25 cellular contexts compared by ENCODE assay signal in the genomic region with DNA sequence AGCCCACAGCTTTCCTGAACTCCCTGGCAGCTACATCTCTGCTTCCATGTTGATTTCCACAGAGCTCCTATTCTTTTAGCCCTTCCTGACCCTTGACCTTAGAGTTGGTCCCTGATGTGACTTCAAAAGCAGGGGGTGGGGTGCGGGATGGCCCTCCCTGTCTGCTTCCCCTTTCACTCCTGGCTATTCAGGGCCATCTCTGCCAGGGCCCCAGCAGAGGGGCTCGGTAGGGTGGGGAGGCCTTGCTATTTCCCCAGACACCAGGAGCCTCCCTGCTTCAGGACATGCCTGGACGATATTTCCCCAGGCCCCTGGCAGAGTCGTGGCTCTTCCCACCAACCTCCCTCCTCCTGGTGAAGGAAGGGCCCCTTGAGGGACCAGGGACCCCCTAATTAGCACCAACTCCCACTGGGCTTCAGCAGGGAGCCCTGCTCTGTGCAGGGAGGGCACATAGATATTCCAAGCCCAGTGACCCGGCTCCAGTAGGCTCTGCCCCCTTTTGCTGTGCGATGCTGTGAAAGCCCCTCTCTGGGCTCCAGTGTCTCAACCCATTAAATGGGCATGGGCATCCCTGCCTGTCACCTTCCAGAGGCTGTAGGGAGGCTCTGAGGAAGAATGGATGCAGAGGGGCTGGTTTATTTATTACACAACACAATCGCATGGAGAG. TPM values are rescaled to one million over a fixed set of nuclear protein-coding genes. Genes with fewer than 3 reads are reported as not detected.
DNase-seq lines count a peak whose midpoint lies in the region; ATAC-seq, FAIRE-seq and TF ChIP-seq lines count a peak whose summit lies in the region.
"Had no signal": no experiment of that assay in that cellular context is flagged by ENCODE, and none has a peak within 500 bp of the region (broad histone marks: within the 10 kb centered on the region; RNA-seq: fewer than 3 reads in every experiment).

No MANE protein-coding gene starts in this region.

- no peak for TF ChIP-seq POLR2A in HepG2 (IDR thresholded peaks at IDR 0.05; ENCODE audit: insufficient read depth in 1 of 2, low read depth in 2 of 2, low read length in 2 of 2)
- no peak for TF ChIP-seq POLR2A in right lobe of liver (IDR thresholded peaks at IDR 0.05)
- no peak for TF ChIP-seq POLR2A in K562 (conservative IDR thresholded peaks at IDR 0.05)
- no peak for TF ChIP-seq POLR2A in GM18505 (IDR thresholded peaks at IDR 0.05; ENCODE audit: borderline replicate concordance, extremely low read depth, insufficient read depth, insufficient read length)

- H3K14ac ChIP-seq in neuronal stem cell (ENCODE audit: low read length) = no peak overlapping the region

- TF ChIP-seq RAD21 in HepG2 (CRISPR knock-in tag; IDR thresholded peaks at IDR 0.05) (no peak), K562 (CRISPR knock-in tag; conservative IDR thresholded peaks at IDR 0.05 in 1 of 2, IDR thresholded peaks at IDR 0.05 in 1 of 2) (no peak)

- CTCF ChIA-PET in HepG2 (lab: Yijun Ruan, JAX; ENCODE audit: low intra/inter-chr PET ratio, low total read pairs) = no interaction called here
- CTCF ChIA-PET in K562 (lab: Yijun Ruan, JAX; ENCODE audit: low intra/inter-chr PET ratio) = interaction anchor here (0.6 kb wide), 1 partner anchor 29 kb away, joined by 3 read pairs; no protein-coding TSS in a partner anchor

- H3K9ac ChIP-seq in HepG2 (ENCODE audit: insufficient read depth, low read depth, low read length) (0 out of 2 replicates have a peak overlapping the region, but pooled peaks have one; percentile 26), K562 (ENCODE audit: insufficient read depth in 1 of 2, low read depth in 2 of 2, low read length in 2 of 2) (peak overlapping the region; percentile 28 to 78; a peak in 3 of 4 replicates), neuronal stem cell (ENCODE audit: low read depth, low read length, poor library complexity) (no peak overlapping the region)

- H3K4me2 ChIP-seq in HepG2 (ENCODE audit: low read depth, low read length) (peak overlapping the region; percentile 71), K562 (ENCODE audit: insufficient read depth, low read length) (no peak overlapping the region), neuronal stem cell (ENCODE audit: insufficient read depth, low read length, poor library complexity, severe bottlenecking) (no peak overlapping the region)

- ATAC-seq in HepG2 (peak; percentile 85), right lobe of liver (no peak), K562 (peak; percentile 53), HG02610 (IDR thresholded peaks at IDR 0.05; ENCODE audit: unreplicated experiment) (no peak), GM18505 (IDR thresholded peaks at IDR 0.05; ENCODE audit: unreplicated experiment) (no peak)
- ATAC-seq in activated CD4-positive, CD25-positive, alpha-beta regulatory T cell treated with anti-CD3 and anti-CD28 coated beads, Interleukin-2, amount 50 U/mL, for 24 hours = no peak
- ATAC-seq: activated T-cell treated with anti-CD3 and anti-CD28 coated beads, Interleukin-2, amount 50 U/mL, for 4 hours; left lung; naive thymus-derived CD8-positive, alpha-beta T cell had no signal

- no peak overlapping the region for H2BK12ac ChIP-seq in neuronal stem cell (ENCODE audit: low read length)

- H2AFZ ChIP-seq in HepG2 (ENCODE audit: low read length) (no peak overlapping the region), K562 (ENCODE audit: low read depth, low read length) (no peak overlapping the region), neuronal stem cell (ENCODE audit: low read length) (peak overlapping the region; percentile 80)

- no peak overlapping the region for H4K8ac ChIP-seq in neuronal stem cell (ENCODE audit: low read depth, low read length)

- TF ChIP-seq EP300 in HepG2 (IDR thresholded peaks at IDR 0.05; ENCODE audit: low read depth in 2 of 2, low read length in 2 of 2) = peak in 1 of 2 experiments; percentile 87; a peak in 1 of 4 replicates
- peak; percentile 48; the same call in 1 of the 2 replicates for TF ChIP-seq EP300 in HepG2 (CRISPR knock-in tag; IDR thresholded peaks at IDR 0.05; ENCODE audit: borderline replicate concordance)
- TF ChIP-seq EP300 in K562 (IDR thresholded peaks at IDR 0.05; ENCODE audit: low read length) = no peak

- no peaks in the 10 kb centered on the region for H3K9me3 ChIP-seq in HepG2 (ENCODE audit: low read length)
- H3K9me3 ChIP-seq in right lobe of liver = no peaks in the 10 kb centered on the region
- no peaks in the 10 kb centered on the region for H3K9me3 ChIP-seq in K562 (replicated peaks; ENCODE audit: control insufficient read depth, insufficient read depth, low read depth, low read length)
- H3K9me3 ChIP-seq in neuronal stem cell (replicated peaks in 1 of 2; ENCODE audit: control insufficient read depth in 2 of 2, insufficient read depth in 1 of 2, low read depth in 1 of 2, low read length in 2 of 2) = no peaks in the 10 kb centered on the region
- H3K9me3 ChIP-seq: breast epithelium, colonic mucosa, esophagus muscularis mucosa, left lung, upper lobe of left lung had no signal

- POLR2A ChIA-PET in HepG2 (lab: Yijun Ruan, JAX) (interaction anchor here (0.6 kb wide), 1 partner anchor 8 kb away, joined by 3 read pairs; no protein-coding TSS in a partner anchor), K562 (lab: Yijun Ruan, JAX) (interaction anchor here (0.7 to 1.8 kb wide), 4 partner anchors 10 to 101 kb away, joined by 3 to 6 read pairs (median 3); a partner anchor contains a TSS)

- H3K27ac ChIP-seq in HepG2 (ENCODE audit: extremely low read length, insufficient read depth, low read length) (peak overlapping the region; percentile 58), right lobe of liver (no peak overlapping the region), K562 (ENCODE audit: extremely low read depth, low read depth, low read length) (peak overlapping the region; percentile 62), neuronal stem cell (replicated peaks; ENCODE audit: low read length) (peak overlapping the region; percentile 9)
- H3K27ac ChIP-seq: breast epithelium, colonic mucosa, left lung, upper lobe of left lung had no signal

- H3K4me1 ChIP-seq in HepG2 (ENCODE audit: insufficient read depth, low read length) (peaks cover 73% of the 10 kb centered on the region), right lobe of liver (peaks cover 0 to 6% (median 0%) of the 10 kb centered on the region in 4 donors), K562 (replicated peaks in 1 of 2; ENCODE audit: control insufficient read depth in 2 of 2, insufficient read depth in 2 of 2, low read length in 2 of 2) (peaks cover 41 to 45% of the 10 kb centered on the region in 2 experiments; a peak in 4 of 5 replicates), neuronal stem cell (ENCODE audit: control insufficient read depth in 2 of 2, insufficient read depth in 1 of 2, low read depth in 1 of 2, low read length in 2 of 2) (peaks cover 13 to 21% of the 10 kb centered on the region in 2 donors)
- H3K4me1 ChIP-seq: breast epithelium, esophagus muscularis mucosa had no signal

- no peak overlapping the region for H3K18ac ChIP-seq in neuronal stem cell (ENCODE audit: low read length)

- BruUV-seq in HepG2 (replicated peaks; lab: Mats Ljungman, UMichigan) (no TSS peak), K562 (replicated peaks; lab: Mats Ljungman, UMichigan) (no TSS peak)

- TF ChIP-seq CTCF in HepG2 (CRISPR knock-in tag; IDR thresholded peaks at IDR 0.05) = 0 out of 2 replicates have a peak, but pooled peaks have one; percentile 6
- no peak for TF ChIP-seq CTCF in right lobe of liver (IDR thresholded peaks at IDR 0.05)
- TF ChIP-seq CTCF in K562 (IDR thresholded peaks at IDR 0.05 in 2 of 3, conservative IDR thresholded peaks at IDR 0.05 in 1 of 3; ENCODE audit: insufficient read depth in 2 of 3, low read depth in 1 of 3, low read length in 3 of 3) = no peak

- in situ Hi-C loops in HepG2 (cut with HindIII; ENCODE audit: extremely low pct_ligation_motif_present, low pct_unique_long_range_greater_than_20kb) (no loop called here), K562 (cut with MboI) (no loop called here)

- H3K4me3 ChIP-seq in HepG2 (replicated peaks in 1 of 3; ENCODE audit: insufficient read depth in 1 of 3, low read depth in 2 of 3, low read length in 3 of 3) (peak overlapping the region in 1 of 3 experiments; percentile 60; a peak in 1 of 6 replicates), right lobe of liver (no peak overlapping the region), K562 (no peak overlapping the region), neuronal stem cell (ENCODE audit: low read length in 2 of 2) (no peak overlapping the region)
- H3K4me3 ChIP-seq: breast epithelium, colonic mucosa, esophagus muscularis mucosa, left lung, upper lobe of left lung had no signal

- no peaks in the 10 kb centered on the region for H3K27me3 ChIP-seq in HepG2 (ENCODE audit: control insufficient read depth in 1 of 2, insufficient read depth in 2 of 2, low read length in 2 of 2)
- no peaks in the 10 kb centered on the region for H3K27me3 ChIP-seq in right lobe of liver
- H3K27me3 ChIP-seq in K562 (ENCODE audit: control insufficient read depth in 2 of 2, insufficient read depth in 2 of 2, low read length in 2 of 2) = no peaks in the 10 kb centered on the region
- H3K27me3 ChIP-seq in neuronal stem cell (ENCODE audit: control insufficient read depth in 3 of 3, insufficient read depth in 3 of 3, low read depth in 1 of 3, low read length in 3 of 3) = peaks cover 0 to 16% (median 0%) of the 10 kb centered on the region in 3 experiments
- H3K27me3 ChIP-seq: breast epithelium, colonic mucosa, left lung, upper lobe of left lung had no signal

- no peaks in the 10 kb centered on the region for H3K9me1 ChIP-seq in K562 (ENCODE audit: control insufficient read depth, insufficient read depth, low read length)

- no peak overlapping the region for H3K4ac ChIP-seq in neuronal stem cell (ENCODE audit: low read length)

- no peak overlapping the region for H4K91ac ChIP-seq in neuronal stem cell (ENCODE audit: low read depth, low read length, poor library complexity)

- H4K20me1 ChIP-seq in HepG2 (ENCODE audit: insufficient read depth, low read length) (no peaks in the 10 kb centered on the region), K562 (replicated peaks; ENCODE audit: control insufficient read depth, insufficient read depth, low read length) (no peaks in the 10 kb centered on the region; the same call in 1 of the 2 replicates)

- no peak overlapping the region for H2BK5ac ChIP-seq in neuronal stem cell (ENCODE audit: low read length)

- intact Hi-C loops in HepG2 (cut with micrococcal nuclease; ENCODE audit: unreplicated experiment) = no loop called here
- intact Hi-C loops in right lobe of liver (cut with DNase I) = no loop called here
- intact Hi-C loops in K562 (cut with micrococcal nuclease) = no loop called here

- H3K36me3 ChIP-seq in HepG2 (replicated peaks in 1 of 2; ENCODE audit: control insufficient read depth in 1 of 2, insufficient read depth in 2 of 2, low read length in 2 of 2) = no peaks in the 10 kb centered on the region
- H3K36me3 ChIP-seq in right lobe of liver = no peaks in the 10 kb centered on the region
- peaks cover 9% of the 10 kb centered on the region; the same call in 2 of the 3 replicates for H3K36me3 ChIP-seq in K562 (ENCODE audit: control insufficient read depth, insufficient read depth, low read length)
- no peaks in the 10 kb centered on the region for H3K36me3 ChIP-seq in neuronal stem cell (replicated peaks in 1 of 2; ENCODE audit: control insufficient read depth in 2 of 2, insufficient read depth in 2 of 2, low read length in 2 of 2)
- H3K36me3 ChIP-seq: breast epithelium, colonic mucosa, esophagus muscularis mucosa, left lung, upper lobe of left lung had no signal

- no peak overlapping the region for H3K23ac ChIP-seq in neuronal stem cell (ENCODE audit: low read depth, low read length, poor library complexity)

- 8% methylated on average over 5 of the region's 7 CpGs for WGBS in HepG2 (ENCODE audit: low lambda C conversion rate)
- WGBS in right lobe of liver (ENCODE audit: insufficient coverage, low coverage, low lambda C conversion rate, missing lambda C conversion rate) = 80% methylated on average over 1 of the region's 7 CpGs
- 44% methylated on average over 7 of the region's 7 CpGs for WGBS in K562 (ENCODE audit: insufficient coverage, low coverage, missing lambda C conversion rate)
- WGBS in neuronal stem cell (ENCODE audit: extremely low coverage in 2 of 2, insufficient read length in 2 of 2, insufficient replicate concordance in 1 of 2), 2 donors = no CpG with 5 or more reads among the region's 7 CpGs

- H2BK15ac ChIP-seq in neuronal stem cell (ENCODE audit: low read length) = no peak overlapping the region

- H3K79me1 ChIP-seq in neuronal stem cell (ENCODE audit: low read depth, low read length) = no peaks in the 10 kb centered on the region

- FAIRE-seq in HepG2 (lab: Jason Lieb, UNC) = peak; percentile 84
- FAIRE-seq in K562 (lab: Jason Lieb, UNC) = no peak
- FAIRE-seq: A204.1, frontal cortex had no signal

- no peak overlapping the region for H2AK5ac ChIP-seq in neuronal stem cell (ENCODE audit: low read depth, low read length)

- H2BK120ac ChIP-seq in neuronal stem cell (ENCODE audit: low read depth, low read length) = no peak overlapping the region

- H3K79me2 ChIP-seq in HepG2 (ENCODE audit: insufficient read depth, low read length) = peaks cover 63% of the 10 kb centered on the region
- peaks cover 72% of the 10 kb centered on the region for H3K79me2 ChIP-seq in K562 (ENCODE audit: control insufficient read depth, insufficient read depth, low read length)

- DNase-seq in HepG2 (ENCODE audit: low spot score) = peak; percentile 92
- no peak for DNase-seq in right lobe of liver
- no peak for DNase-seq in K562 (ENCODE audit: extremely low read depth in 1 of 4, low spot score in 3 of 4)
- DNase-seq in neuronal stem cell (ENCODE audit: low spot score) = peak; percentile 31
- DNase-seq in activated gamma-delta T cell (lab: John Stamatoyannopoulos, UW) = no peak
- DNase-seq: activated CD4-positive, alpha-beta T cell treated with anti-CD3 and anti-CD28 coated beads for 48 hours; activated naive CD4-positive, alpha-beta T cell treated with anti-CD3 and anti-CD28 coated beads, Interleukin-2, amount 50 U/mL, for 16 hours; activated T-cell treated with anti-CD3 and anti-CD28 coated beads, Interleukin-2, amount 50 U/mL, for 4 hours; AML-193; amygdala; colonic mucosa; effector memory CD4-positive, alpha-beta T cell; left lung; NCI-H2081; NCI-H345; stimulated activated CD8-positive, alpha-beta memory T cell treated with anti-CD3 and anti-CD28 coated beads, Interleukin-4, amount 100 ng/mL, for 48 hours; upper lobe of left lung had no signal

RNA-seq across cellular contexts. Expression of a gene that starts 17.3 kb away (rescaled TPM):
- total RNA-seq in HepG2 (2016; rRNA removed; fragmentation: Illumina TruSeq; extraction: Trizol) (14.4 and 19.8 TPM in 2 replicates), right lobe of liver (1 to 10 TPM in 5 of 6 experiments, under 1 TPM in 1; 0.67 to 6.2 (median 3.3) TPM), K562 (2014; rRNA removed) (13.4 and 20.8 TPM in 2 replicates), K562 (2014; rRNA removed; fragmentation: Illumina TruSeq; extraction: Trizol) (17.5 and 20.0 TPM in 2 replicates), K562 (2015; rRNA removed; fragmentation: Illumina TruSeq; extraction: Trizol) (16.3 and 16.5 TPM in 2 replicates), K562 (2021) (21.1 and 21.3 TPM in 2 replicates)
- 3.5 and 3.6 TPM in 2 replicates for total RNA-seq in HepG2 (2016; cell fraction: cytosol; rRNA removed; fragmentation: Illumina TruSeq; extraction: Trizol; ENCODE audit: low read depth)
- total RNA-seq in HepG2 (2016; cell fraction: insoluble cytoplasmic fraction; rRNA removed; fragmentation: Illumina TruSeq; extraction: Trizol) = 14.0 and 19.0 TPM in 2 replicates
- total RNA-seq in HepG2 (2016; cell fraction: membrane; rRNA removed; fragmentation: Illumina TruSeq; extraction: Trizol) = 12.4 and 12.5 TPM in 2 replicates
- 8.5 and 10.2 TPM in 2 replicates for total RNA-seq in HepG2 (2016; cell fraction: nucleus; rRNA removed; fragmentation: Illumina TruSeq; extraction: Trizol)
- polyA plus RNA-seq in HepG2 (2011; rRNA removed) (12.9 and 15.3 TPM in 2 replicates), K562 (2011; rRNA removed) (13.2 and 18.7 TPM in 2 replicates), K562 (2014; fragmentation: Illumina TruSeq; extraction: Trizol) (23.5 and 26.6 TPM in 2 replicates), K562 (2014; fragmentation: Nextera tagmentation; extraction: Ambion mirVana) (10 to 100 TPM in 1 of 2 experiments, 1 to 10 TPM in 1; 9.5 to 12.2 TPM), K562 (2014; rRNA removed) (18.0 and 20.3 TPM in 2 replicates)
- 12.3 and 15.4 TPM in 2 replicates for polyA plus RNA-seq in HepG2 (2011; cell fraction: cytosol; rRNA removed)
- polyA plus RNA-seq in HepG2 (2011; cell fraction: nucleus; rRNA removed) = 7.9 and 8.1 TPM in 2 replicates
- polyA plus RNA-seq in HepG2 (2012) = 5.9 and 8.4 TPM in 2 replicates
- 5.6 TPM in 2 replicates for polyA plus RNA-seq in HepG2 (2016; cell fraction: cytosol; fragmentation: Illumina TruSeq; extraction: Trizol; ENCODE audit: low read depth)
- polyA plus RNA-seq in HepG2 (2016; cell fraction: insoluble cytoplasmic fraction; fragmentation: Illumina TruSeq; extraction: Trizol; ENCODE audit: low read depth) = 21.2 and 23.2 TPM in 2 replicates
- 9.4 and 10.3 TPM in 2 replicates for polyA plus RNA-seq in HepG2 (2016; cell fraction: membrane; fragmentation: Illumina TruSeq; extraction: Trizol; ENCODE audit: low read depth)
- polyA plus RNA-seq in HepG2 (2016; cell fraction: nucleus; fragmentation: Illumina TruSeq; extraction: Trizol; ENCODE audit: insufficient read depth, low read depth) = 21.7 and 22.4 TPM in 2 replicates
- 7.1 and 26.4 TPM in 2 replicates for polyA minus RNA-seq in HepG2 (2011; rRNA and poly(A)+ RNA removed; ENCODE audit: low replicate concordance)
- 9.8 and 10.3 TPM in 2 replicates for polyA minus RNA-seq in HepG2 (2011; cell fraction: cytosol; rRNA and poly(A)+ RNA removed)
- polyA minus RNA-seq in HepG2 (2011; cell fraction: nucleus; rRNA and poly(A)+ RNA removed) = 4.6 and 5.3 TPM in 2 replicates
- total RNA-seq in K562 (2011; cell fraction: chromatin; rRNA removed; ENCODE audit: low replicate concordance) = 10.6 and 16.2 TPM in 2 replicates
- total RNA-seq in K562 (2011; cell fraction: nucleolus; rRNA removed) = 11.2 and 12.9 TPM in 2 replicates
- 11.4 and 11.6 TPM in 2 replicates for total RNA-seq in K562 (2011; cell fraction: nucleoplasm; rRNA removed)
- polyA plus RNA-seq in K562 (2011; cell fraction: cytosol; rRNA removed) = 15.4 and 25.7 TPM in 2 replicates
- 8.4 and 15.2 TPM in 2 replicates for polyA plus RNA-seq in K562 (2011; cell fraction: nucleus; rRNA removed)
- polyA plus RNA-seq in K562 (2012) = 14.3 and 16.8 TPM in 2 replicates
- 13.1 and 21.5 TPM in 2 replicates for polyA minus RNA-seq in K562 (2011; rRNA and poly(A)+ RNA removed)
- 8.4 and 12.5 TPM in 2 replicates for polyA minus RNA-seq in K562 (2011; cell fraction: cytosol; rRNA and poly(A)+ RNA removed)
- 4.7 and 5.2 TPM in 2 replicates for polyA minus RNA-seq in K562 (2011; cell fraction: nucleus; rRNA and poly(A)+ RNA removed)
- 4.3 TPM for polyA plus RNA-seq in neuronal stem cell (2013, experiment 1 of 2)
- 4.5 TPM for polyA plus RNA-seq in neuronal stem cell (2013, experiment 2 of 2)

RNA-seq across cellular contexts. Expression of a gene that starts 56.1 kb away (rescaled TPM):
- 13.0 and 13.8 TPM in 2 replicates for total RNA-seq in HepG2 (2016; rRNA removed; fragmentation: Illumina TruSeq; extraction: Trizol)
- 2.3 TPM in 2 replicates for total RNA-seq in HepG2 (2016; cell fraction: cytosol; rRNA removed; fragmentation: Illumina TruSeq; extraction: Trizol; ENCODE audit: low read depth)
- total RNA-seq in HepG2 (2016; cell fraction: insoluble cytoplasmic fraction; rRNA removed; fragmentation: Illumina TruSeq; extraction: Trizol) = 12.7 and 13.4 TPM in 2 replicates
- total RNA-seq in HepG2 (2016; cell fraction: membrane; rRNA removed; fragmentation: Illumina TruSeq; extraction: Trizol) = 10.0 and 10.5 TPM in 2 replicates
- 8.9 and 10.9 TPM in 2 replicates for total RNA-seq in HepG2 (2016; cell fraction: nucleus; rRNA removed; fragmentation: Illumina TruSeq; extraction: Trizol)
- 9.2 and 10.7 TPM in 2 replicates for polyA plus RNA-seq in HepG2 (2011; rRNA removed)
- 9.6 and 10.5 TPM in 2 replicates for polyA plus RNA-seq in HepG2 (2011; cell fraction: cytosol; rRNA removed)
- polyA plus RNA-seq in HepG2 (2011; cell fraction: nucleus; rRNA removed) = 17.8 and 18.3 TPM in 2 replicates
- 10.9 and 11.2 TPM in 2 replicates for polyA plus RNA-seq in HepG2 (2012)
- polyA plus RNA-seq in HepG2 (2016; cell fraction: cytosol; fragmentation: Illumina TruSeq; extraction: Trizol; ENCODE audit: low read depth) = 2.3 and 2.5 TPM in 2 replicates
- 20.7 and 23.4 TPM in 2 replicates for polyA plus RNA-seq in HepG2 (2016; cell fraction: insoluble cytoplasmic fraction; fragmentation: Illumina TruSeq; extraction: Trizol; ENCODE audit: low read depth)
- 10.0 and 10.7 TPM in 2 replicates for polyA plus RNA-seq in HepG2 (2016; cell fraction: membrane; fragmentation: Illumina TruSeq; extraction: Trizol; ENCODE audit: low read depth)
- polyA plus RNA-seq in HepG2 (2016; cell fraction: nucleus; fragmentation: Illumina TruSeq; extraction: Trizol; ENCODE audit: insufficient read depth, low read depth) = 27.9 and 30.3 TPM in 2 replicates
- polyA minus RNA-seq in HepG2 (2011; rRNA and poly(A)+ RNA removed; ENCODE audit: low replicate concordance) = 11.5 and 20.5 TPM in 2 replicates
- polyA minus RNA-seq in HepG2 (2011; cell fraction: cytosol; rRNA and poly(A)+ RNA removed) = 7.7 and 8.4 TPM in 2 replicates
- polyA minus RNA-seq in HepG2 (2011; cell fraction: nucleus; rRNA and poly(A)+ RNA removed) = 7.7 and 8.5 TPM in 2 replicates
- 10 to 100 TPM; 22.6 to 34.6 (median 27.3) TPM for total RNA-seq in right lobe of liver
- total RNA-seq in K562 (2011; cell fraction: chromatin; rRNA removed; ENCODE audit: low replicate concordance) = 24.8 and 33.6 TPM in 2 replicates
- 15.1 and 15.7 TPM in 2 replicates for total RNA-seq in K562 (2011; cell fraction: nucleolus; rRNA removed)
- total RNA-seq in K562 (2011; cell fraction: nucleoplasm; rRNA removed) = 20.1 and 31.3 TPM in 2 replicates
- 17.9 and 24.7 TPM in 2 replicates for total RNA-seq in K562 (2014; rRNA removed)
- total RNA-seq in K562 (2014; rRNA removed; fragmentation: Illumina TruSeq; extraction: Trizol) = 17.0 and 17.5 TPM in 2 replicates
- 12.2 and 13.3 TPM in 2 replicates for total RNA-seq in K562 (2015; rRNA removed; fragmentation: Illumina TruSeq; extraction: Trizol)
- total RNA-seq in K562 (2021) = 41.0 and 48.5 TPM in 2 replicates
- 19.1 and 24.8 TPM in 2 replicates for polyA plus RNA-seq in K562 (2011; rRNA removed)
- polyA plus RNA-seq in K562 (2011; cell fraction: cytosol; rRNA removed) = 17.9 and 36.4 TPM in 2 replicates
- polyA plus RNA-seq in K562 (2011; cell fraction: nucleus; rRNA removed) = 22.9 and 38.7 TPM in 2 replicates
- polyA plus RNA-seq in K562 (2012) = 21.4 and 21.8 TPM in 2 replicates
- polyA plus RNA-seq in K562 (2014; fragmentation: Illumina TruSeq; extraction: Trizol) = 34.1 and 40.0 TPM in 2 replicates
- polyA plus RNA-seq in K562 (2014; fragmentation: Nextera tagmentation; extraction: Ambion mirVana) = 1 to 10 TPM; 7.6 to 8.3 TPM
- 30.1 and 32.7 TPM in 2 replicates for polyA plus RNA-seq in K562 (2014; rRNA removed)
- polyA minus RNA-seq in K562 (2011; rRNA and poly(A)+ RNA removed) = 12.4 and 15.6 TPM in 2 replicates
- polyA minus RNA-seq in K562 (2011; cell fraction: cytosol; rRNA and poly(A)+ RNA removed) = 13.0 and 14.8 TPM in 2 replicates
- 5.8 and 7.0 TPM in 2 replicates for polyA minus RNA-seq in K562 (2011; cell fraction: nucleus; rRNA and poly(A)+ RNA removed)
- polyA plus RNA-seq in neuronal stem cell (2013, experiment 1 of 2) = 1.7 TPM
- polyA plus RNA-seq in neuronal stem cell (2013, experiment 2 of 2) = 1.9 TPM

Comparison
In these comparisons a context has a peak if more than half of its experiments do, and no peak if none do; other contexts are left out.
1. ATAC-seq: peak in HepG2 (single experiment) and K562 (single experiment); none in right lobe of liver (0 of 4), HG02610 (single experiment), activated CD4-positive, CD25-positive, alpha-beta regulatory T cell treated with anti-CD3 and anti-CD28 coated beads, Interleukin-2, amount 50 U/mL, for 24 hours (0 of 2) and GM18505 (single experiment).
2. DNase-seq: peak in HepG2 (single experiment) and neuronal stem cell (single experiment); none in right lobe of liver (0 of 3), K562 (0 of 4) and activated gamma-delta T cell (single experiment).
3. H3K27ac ChIP-seq: peak in HepG2 (single experiment), K562 (single experiment) and neuronal stem cell (single experiment); none in right lobe of liver (0 of 3).